In genomic region chr2:234377761-234378341, GRCh38 we compare ENCODE assay signal across 12 cellular contexts.
A peak's percentile ranks its signal among the peaks of the same experiment; 100 is the strongest.
DNase-seq lines count a peak whose midpoint lies in the region; ATAC-seq, FAIRE-seq and TF ChIP-seq lines count a peak whose summit lies in the region.
"Had no signal": no experiment of that assay in that cellular context is flagged by ENCODE, and none has a peak within 500 bp of the region (broad histone marks: within the 10 kb centered on the region; RNA-seq: fewer than 3 reads in every experiment).

No MANE protein-coding gene starts in this region.

- H3K9me3 ChIP-seq in DND-41 (ENCODE audit: insufficient read depth, low read length, severe bottlenecking) (no peaks in the 10 kb centered on the region), H1 (ENCODE audit: insufficient read depth in 2 of 2, low read depth in 1 of 2, low read length in 1 of 2) (no peaks in the 10 kb centered on the region), trophoblast cell (ENCODE audit: insufficient read depth, low read depth, low read length) (no peaks in the 10 kb centered on the region)
- H3K9me3 ChIP-seq: upper lobe of right lung had no signal

- H3K9ac ChIP-seq in DND-41 (ENCODE audit: low read depth, low read length) (no peak overlapping the region), H1 (replicated peaks in 1 of 4; ENCODE audit: extremely low read depth in 1 of 4, low read depth in 3 of 4, low read length in 3 of 4) (0 out of 7 replicates have a peak overlapping the region, but pooled peaks of 1 of the 4 experiments have one; percentile 40), trophoblast cell (ENCODE audit: low read length) (no peak overlapping the region)
- H3K9ac ChIP-seq: parathyroid adenoma had no signal

- FAIRE-seq in H1 (lab: Jason Lieb, UNC), result no peak

- no peaks in the 10 kb centered on the region for H3K27me3 ChIP-seq in DND-41 (ENCODE audit: insufficient read depth, low read length, poor library complexity)
- no peaks in the 10 kb centered on the region; a peak in 2 of 7 replicates for H3K27me3 ChIP-seq in H1 (replicated peaks in 1 of 4; ENCODE audit: control insufficient read depth in 3 of 4, extremely low read depth in 1 of 4, insufficient read depth in 3 of 4, low read length in 3 of 4)
- H3K27me3 ChIP-seq in trophoblast cell (ENCODE audit: insufficient read depth, low read length), result no peaks in the 10 kb centered on the region
- H3K27me3 ChIP-seq: upper lobe of right lung had no signal

- H3K27ac ChIP-seq in DND-41 (ENCODE audit: low read length) (peak overlapping the region; percentile 15; the same call in 1 of the 2 replicates), H1 (ENCODE audit: low read depth, low read length) (no peak overlapping the region), trophoblast cell (ENCODE audit: low read depth, low read length) (no peak overlapping the region)
- H3K27ac ChIP-seq: parathyroid adenoma, upper lobe of right lung had no signal

- peak overlapping the region; percentile 36; the same call in 1 of the 2 replicates for H2BK5ac ChIP-seq in H1 (ENCODE audit: low read depth, low read length)
- H2BK5ac ChIP-seq in trophoblast cell (ENCODE audit: low read depth, low read length, poor library complexity), result no peak overlapping the region

- H4K91ac ChIP-seq in H1 (replicated peaks; ENCODE audit: insufficient read length, low read length) (no peak overlapping the region), trophoblast cell (ENCODE audit: low read depth, low read length) (peak overlapping the region; percentile 78)

- H2BK20ac ChIP-seq in H1 (ENCODE audit: low read length), result 0 out of 2 replicates have a peak overlapping the region, but pooled peaks have one; percentile 62

- H3K4me2 ChIP-seq in DND-41 (ENCODE audit: insufficient read depth, low read length), result no peak overlapping the region
- no peak overlapping the region for H3K4me2 ChIP-seq in H1 (ENCODE audit: insufficient read depth in 1 of 2, low read depth in 2 of 2, low read length in 2 of 2)
- H3K4me2 ChIP-seq in trophoblast cell (ENCODE audit: low read length), result no peak overlapping the region

- H3K4ac ChIP-seq in H1 (replicated peaks; ENCODE audit: insufficient read length, low read depth, low read length), result no peak overlapping the region
- no peak overlapping the region for H3K4ac ChIP-seq in trophoblast cell (ENCODE audit: low read depth, low read length)

- peak overlapping the region; percentile 79 for H3K18ac ChIP-seq in H1 (ENCODE audit: extremely low read depth, low read length)
- H3K18ac ChIP-seq in trophoblast cell (ENCODE audit: low read length), result no peak overlapping the region

- ATAC-seq in DND-41 (ENCODE audit: insufficient read depth, low read depth), result no peak
- no peak for ATAC-seq in GM19035 (IDR thresholded peaks at IDR 0.05; ENCODE audit: unreplicated experiment)
- ATAC-seq: upper lobe of right lung had no signal

- H3K79me1 ChIP-seq in H1 (ENCODE audit: low read depth, low read length) (no peaks in the 10 kb centered on the region), trophoblast cell (ENCODE audit: low read length) (no peaks in the 10 kb centered on the region)

- peaks cover 0 to 4% (median 0%) of the 10 kb centered on the region in 3 donors for H3K27me3 Mint-ChIP-seq in immature natural killer cell (ENCODE audit: low read depth in 3 of 3)
- H3K27me3 Mint-ChIP-seq: activated naive CD4-positive, alpha-beta T cell treated with anti-CD3 and anti-CD28 coated beads, Interleukin-2, amount 10 ng/mL, durations not matched to agents 7 days and 5 days had no signal

- H4K12ac ChIP-seq in trophoblast cell (ENCODE audit: low read depth, low read length), result no peak overlapping the region

- H2AK5ac ChIP-seq in H1 (ENCODE audit: low read depth, low read length), result no peak overlapping the region
- no peak overlapping the region for H2AK5ac ChIP-seq in trophoblast cell (ENCODE audit: low read length)

- H4K8ac ChIP-seq in H1 (ENCODE audit: extremely low read depth, insufficient read depth, low read length) (no peak overlapping the region), trophoblast cell (ENCODE audit: low read depth, low read length) (no peak overlapping the region)

- H2BK120ac ChIP-seq in H1 (replicated peaks; ENCODE audit: low read depth, low read length), result no peak overlapping the region
- H2BK120ac ChIP-seq in trophoblast cell (ENCODE audit: insufficient read depth, low read length, poor library complexity), result peak overlapping the region; percentile 47

- CTCF ChIA-PET in H1 (lab: Charles Lee; ENCODE audit: partially characterized antibody), result interaction anchor here (0.6 kb wide), 1 partner anchor 1788 kb away, joined by 4 read pairs; no protein-coding TSS in a partner anchor

- H2AFZ ChIP-seq in DND-41 (ENCODE audit: low read depth, low read length) (no peak overlapping the region), H1 (ENCODE audit: low read length) (peak overlapping the region; percentile 55), trophoblast cell (ENCODE audit: insufficient read depth, low read length, poor library complexity) (no peak overlapping the region)
- H2AFZ ChIP-seq: parathyroid adenoma had no signal

- no peaks in the 10 kb centered on the region for H3K9me3 Mint-ChIP-seq in immature natural killer cell

- no peaks in the 10 kb centered on the region for H3K36me3 ChIP-seq in DND-41 (ENCODE audit: insufficient read depth, low read length)
- no peaks in the 10 kb centered on the region for H3K36me3 ChIP-seq in H1 (ENCODE audit: control insufficient read depth in 2 of 4, insufficient read depth in 4 of 4, low read length in 3 of 4)
- no peaks in the 10 kb centered on the region for H3K36me3 ChIP-seq in trophoblast cell (ENCODE audit: control insufficient read depth in 1 of 2, insufficient read depth in 2 of 2, low read length in 2 of 2)
- H3K36me3 ChIP-seq: upper lobe of right lung had no signal

- TF ChIP-seq POLR2A in H1 (IDR thresholded peaks at IDR 0.05; ENCODE audit: control extremely low read depth in 1 of 2, low read depth in 2 of 2, low read length in 2 of 2), result no peak

- no peak for TF ChIP-seq CTCF in DND-41 (IDR thresholded peaks at IDR 0.05; ENCODE audit: borderline replicate concordance, extremely low read depth, low read length, poor library complexity, severe bottlenecking)
- no peak for TF ChIP-seq CTCF in H1 (IDR thresholded peaks at IDR 0.05; ENCODE audit: control extremely low read depth in 1 of 3, insufficient read depth in 1 of 3, low read depth in 1 of 3, low read length in 3 of 3)

- DNase-seq in DND-41 (no peak), NCI-H2171 (lab: John Stamatoyannopoulos, UW) (peak; percentile 66), H1 (ENCODE audit: low read depth in 1 of 2, low spot score in 2 of 2) (no peak), trophoblast cell (peak in 1 of 2 donors; percentile 7), GM19240 (ENCODE audit: insufficient read length, low spot score) (no peak), NCI-H510A (lab: John Stamatoyannopoulos, UW) (no peak), immature natural killer cell (no peak)
- DNase-seq: activated naive CD4-positive, alpha-beta T cell treated with anti-CD3 and anti-CD28 coated beads, Interleukin-2, amount 10 ng/mL, durations not matched to agents 7 days and 5 days; NCI-H187; upper lobe of right lung had no signal

- no peak overlapping the region for H3K4me3 Mint-ChIP-seq in immature natural killer cell
- H3K4me3 Mint-ChIP-seq: activated naive CD4-positive, alpha-beta T cell treated with anti-CD3 and anti-CD28 coated beads, Interleukin-2, amount 10 ng/mL, durations not matched to agents 7 days and 5 days had no signal

- H3K79me2 ChIP-seq in DND-41 (ENCODE audit: insufficient read depth, low read length) (no peaks in the 10 kb centered on the region), H1 (ENCODE audit: control insufficient read depth in 1 of 2, insufficient read depth in 2 of 2, low read length in 2 of 2) (no peaks in the 10 kb centered on the region), trophoblast cell (ENCODE audit: control insufficient read depth, insufficient read depth, low read length, poor library complexity) (no peaks in the 10 kb centered on the region)
- H3K79me2 ChIP-seq: parathyroid adenoma had no signal

- H3K23me2 ChIP-seq in H1 (ENCODE audit: low read depth, low read length), result no peaks in the 10 kb centered on the region

- H3K14ac ChIP-seq in H1 (ENCODE audit: insufficient read length), result no peak overlapping the region
- H3K14ac ChIP-seq in trophoblast cell (ENCODE audit: low read length), result no peak overlapping the region

- H3K4me3 ChIP-seq in DND-41 (ENCODE audit: low read depth in 1 of 2, low read length in 2 of 2), result no peak overlapping the region
- no peak overlapping the region for H3K4me3 ChIP-seq in H1 (ENCODE audit: extremely low read depth in 1 of 4, insufficient read depth in 2 of 4, low read depth in 3 of 4, low read length in 4 of 4)
- H3K4me3 ChIP-seq in trophoblast cell (ENCODE audit: low read depth, low read length), result no peak overlapping the region
- H3K4me3 ChIP-seq: upper lobe of right lung had no signal

- TF ChIP-seq EP300 in H1 (IDR thresholded peaks at IDR 0.05; ENCODE audit: borderline replicate concordance in 1 of 2, low read depth in 2 of 2, low read length in 2 of 2), result no peak

- POLR2A ChIA-PET in H1 (lab: Charles Lee; ENCODE audit: partially characterized antibody), result interaction anchor here (0.6 to 1.0 kb wide), 2 partner anchors 9 to 211 kb away, joined by 4 to 6 read pairs; no protein-coding TSS in a partner anchor

- H2BK12ac ChIP-seq in H1 (ENCODE audit: low read depth, low read length) (peak overlapping the region; percentile 77), trophoblast cell (ENCODE audit: low read length) (peak overlapping the region; percentile 65)

- H3K23ac ChIP-seq in H1 (ENCODE audit: insufficient read length) (no peak overlapping the region), trophoblast cell (ENCODE audit: low read length) (no peak overlapping the region)

- H3K36me3 Mint-ChIP-seq in immature natural killer cell, result no peaks in the 10 kb centered on the region

- peak overlapping the region in 2 of 6 donors; percentile 28 to 53 for H3K27ac Mint-ChIP-seq in immature natural killer cell
- H3K27ac Mint-ChIP-seq: activated naive CD4-positive, alpha-beta T cell treated with anti-CD3 and anti-CD28 coated beads, Interleukin-2, amount 10 ng/mL, durations not matched to agents 7 days and 5 days had no signal

- peak overlapping the region; percentile 32 for H4K5ac ChIP-seq in H1 (ENCODE audit: insufficient read length, low read depth, low read length)

- no peak overlapping the region for H2BK15ac ChIP-seq in H1 (ENCODE audit: low read length)

- no peaks in the 10 kb centered on the region for H4K20me1 ChIP-seq in DND-41 (ENCODE audit: insufficient read depth, low read length)
- H4K20me1 ChIP-seq in H1 (replicated peaks in 1 of 2; ENCODE audit: control insufficient read depth in 1 of 2, insufficient read depth in 2 of 2, low read length in 2 of 2), result no peaks in the 10 kb centered on the region

- TF ChIP-seq RAD21 in H1 (IDR thresholded peaks at IDR 0.05 in 1 of 2, conservative IDR thresholded peaks at IDR 0.05 in 1 of 2; ENCODE audit: low read depth in 2 of 2, low read length in 2 of 2), result no peak

- no peak overlapping the region for H3K56ac ChIP-seq in H1 (replicated peaks; ENCODE audit: insufficient read length, low read depth, low read length)

- peaks cover 17% of the 10 kb centered on the region in 2 donors for H3K4me1 Mint-ChIP-seq in immature natural killer cell

- H3K4me1 ChIP-seq in DND-41 (ENCODE audit: insufficient read depth, low read length) (peaks cover 30% of the 10 kb centered on the region), H1 (replicated peaks in 1 of 4; ENCODE audit: control insufficient read depth in 3 of 4, insufficient read depth in 4 of 4, low read length in 3 of 4) (peaks cover 0 to 4% (median 2%) of the 10 kb centered on the region in 4 experiments; a peak in 2 of 7 replicates), trophoblast cell (ENCODE audit: control insufficient read depth in 1 of 2, insufficient read depth in 2 of 2, low read length in 2 of 2) (no peaks in the 10 kb centered on the region)
- H3K4me1 ChIP-seq: parathyroid adenoma, upper lobe of right lung had no signal

- WGBS in H1 (ENCODE audit: extremely low coverage in 1 of 2, insufficient coverage in 1 of 2, insufficient read length in 1 of 2, insufficient replicate concordance in 2 of 2, low coverage in 1 of 2, low lambda C conversion rate in 2 of 2, missing lambda C conversion rate in 1 of 2), 2 experiments, result 88% methylated on average over 11 of the region's 11 CpGs; no CpG with 5 or more reads in 1 of the 2 experiments
- no CpG with 5 or more reads among the region's 11 CpGs for WGBS in trophoblast cell (ENCODE audit: extremely low coverage, insufficient coverage, insufficient read length)
